Comparison of ENCODE assay signal across 1 cellular context in genomic region chr21:45429221-45430164, GRCh38.
TF ChIP-seq lines count a peak whose summit lies in the region.

No MANE protein-coding gene starts in this region.

TF ChIP-seq in HepG2, 621 proteins besides CTCF, POLR2A, EP300 and RAD21:
- TF ChIP-seq IRF9 (CRISPR knock-in tag; IDR thresholded peaks at IDR 0.05; ENCODE audit: borderline replicate concordance) (peak; percentile 10; the same call in 1 of the 2 replicates), ZBTB40 (IDR thresholded peaks at IDR 0.05) (no peak), ZBTB40 (CRISPR knock-in tag; IDR thresholded peaks at IDR 0.05) (0 out of 2 replicates have a peak, but pooled peaks have one; percentile 17), ZNF7 (CRISPR knock-in tag; IDR thresholded peaks at IDR 0.05) (no peak), AGO2 (optimal IDR thresholded peaks at IDR 0.05; ENCODE audit: low read depth, low read length) (peak; percentile 47)
